ENCODE assay signal across 1 cellular context in genomic region chr3:56860351-56860750, GRCh38.
TF ChIP-seq lines count a peak whose summit lies in the region.

No MANE protein-coding gene starts in this region.

TF ChIP-seq in SK-N-SH treated with all-trans-retinoic acid at 6 μM for 48 hours, 23 proteins besides CTCF, POLR2A, EP300 and RAD21 (continued from another document):
- TF ChIP-seq POU6F1 (CRISPR knock-in tag; IDR thresholded peaks at IDR 0.05; ENCODE audit: borderline replicate concordance, low read depth) (no peak), ISL1 (CRISPR knock-in tag; IDR thresholded peaks at IDR 0.05) (no peak)
